1 cellular context compared by ENCODE assay signal in the genomic region with DNA sequence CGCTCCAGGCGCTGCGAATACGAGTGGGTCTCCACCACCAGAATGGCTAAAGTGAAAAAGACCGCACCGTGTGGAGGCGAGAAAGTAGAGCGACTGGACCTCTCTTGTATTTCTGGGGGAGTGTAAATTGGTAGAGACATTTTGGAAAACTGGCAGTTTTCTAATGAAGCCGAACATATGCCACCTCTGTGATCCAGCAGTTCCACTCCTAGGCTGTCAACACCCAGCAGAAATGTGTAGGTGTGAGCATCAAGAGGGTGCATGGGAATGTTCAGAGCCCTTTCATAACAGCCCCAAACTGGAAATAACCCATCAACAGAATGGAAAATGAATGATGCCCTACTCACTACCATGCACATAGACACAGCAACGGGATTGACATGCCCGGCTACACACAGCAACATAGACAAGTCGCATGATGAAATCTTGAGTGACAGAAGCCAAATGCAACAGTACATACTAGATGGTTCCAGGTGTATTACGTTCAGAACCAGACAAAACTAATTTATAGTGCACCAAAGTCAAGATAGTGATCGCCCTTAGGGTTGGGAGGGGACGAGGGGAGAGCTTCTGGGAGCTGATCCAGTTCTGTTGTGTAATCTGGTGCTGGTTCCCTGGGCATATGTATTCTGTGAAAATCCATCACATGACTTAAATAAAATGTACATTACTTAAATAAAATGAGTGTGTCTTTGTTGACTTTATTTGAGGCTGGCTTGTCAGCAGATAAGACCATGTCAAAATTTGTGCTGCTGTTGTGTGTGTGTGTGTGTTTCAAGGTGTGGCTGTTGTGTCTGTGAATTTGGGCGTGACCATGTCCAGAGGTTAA.
A peak's percentile ranks its signal among the peaks of the same experiment; 100 is the strongest.
TF ChIP-seq lines count a peak whose summit lies in the region.

No MANE protein-coding gene starts in this region.

TF ChIP-seq in HepG2, 621 proteins besides CTCF, POLR2A, EP300 and RAD21 (continued from another document and continues in another):
- TF ChIP-seq FOXA1 (IDR thresholded peaks at IDR 0.05) (no peak), FOXA1 (CRISPR knock-in tag; IDR thresholded peaks at IDR 0.05) (no peak), ZNF33A (CRISPR knock-in tag; IDR thresholded peaks at IDR 0.05; ENCODE audit: borderline replicate concordance) (no peak), ZNF563 (CRISPR knock-in tag; IDR thresholded peaks at IDR 0.05) (no peak), ZNF24 (IDR thresholded peaks at IDR 0.05) (no peak), ZSCAN31 (CRISPR knock-in tag; IDR thresholded peaks at IDR 0.05; ENCODE audit: low read depth) (0 out of 2 replicates have a peak, but pooled peaks have one; percentile 56), SOX13 (IDR thresholded peaks at IDR 0.05) (no peak), SOX13 (CRISPR knock-in tag; conservative IDR thresholded peaks at IDR 0.05 in 1 of 2, IDR thresholded peaks at IDR 0.05 in 1 of 2) (no peak; a peak in 1 of 4 replicates), MAFF (IDR thresholded peaks at IDR 0.05; ENCODE audit: low read depth, low read length) (no peak), AGO1 (IDR thresholded peaks at IDR 0.05; ENCODE audit: low read depth, low read length, poor library complexity, severe bottlenecking) (no peak), MTF1 (CRISPR knock-in tag; IDR thresholded peaks at IDR 0.05) (no peak), ZNF572 (CRISPR knock-in tag; IDR thresholded peaks at IDR 0.05) (no peak), ZNF432 (CRISPR knock-in tag; IDR thresholded peaks at IDR 0.05; ENCODE audit: borderline replicate concordance) (no peak), ZNF589 (CRISPR knock-in tag; conservative IDR thresholded peaks at IDR 0.05) (no peak), KLF15 (CRISPR knock-in tag; IDR thresholded peaks at IDR 0.05; ENCODE audit: borderline replicate concordance) (no peak; the same call in 1 of the 2 replicates), ARNTL (CRISPR knock-in tag; IDR thresholded peaks at IDR 0.05) (no peak), ZFP1 (CRISPR knock-in tag; IDR thresholded peaks at IDR 0.05) (no peak), ZFP36 (IDR thresholded peaks at IDR 0.05; ENCODE audit: borderline replicate concordance, low read depth, low read length, partially characterized antibody) (no peak), SIN3B (IDR thresholded peaks at IDR 0.05; ENCODE audit: low read length) (no peak), THAP11 (CRISPR knock-in tag; IDR thresholded peaks at IDR 0.05) (no peak), NRL (CRISPR knock-in tag; IDR thresholded peaks at IDR 0.05; ENCODE audit: borderline replicate concordance) (peak; percentile 0; the same call in 1 of the 2 replicates), ZNF296 (CRISPR knock-in tag; conservative IDR thresholded peaks at IDR 0.05) (no peak), NPAS2 (CRISPR knock-in tag; IDR thresholded peaks at IDR 0.05; ENCODE audit: borderline replicate concordance) (no peak), ISX (CRISPR knock-in tag; conservative IDR thresholded peaks at IDR 0.05) (no peak), SIX4 (CRISPR knock-in tag; IDR thresholded peaks at IDR 0.05) (no peak), RCOR2 (CRISPR knock-in tag; IDR thresholded peaks at IDR 0.05) (no peak), RFXAP (CRISPR knock-in tag; IDR thresholded peaks at IDR 0.05; ENCODE audit: borderline replicate concordance) (no peak), TCF7L2 (IDR thresholded peaks at IDR 0.05; ENCODE audit: low read depth, low read length) (no peak), ZNF747 (CRISPR knock-in tag; IDR thresholded peaks at IDR 0.05; ENCODE audit: borderline replicate concordance) (peak; percentile 65; the same call in 1 of the 2 replicates), ZNF253 (CRISPR knock-in tag; IDR thresholded peaks at IDR 0.05; ENCODE audit: borderline replicate concordance) (0 out of 2 replicates have a peak, but pooled peaks have one; percentile 3), THYN1 (CRISPR knock-in tag; IDR thresholded peaks at IDR 0.05; ENCODE audit: borderline replicate concordance, low read depth) (no peak), ZNF674 (CRISPR knock-in tag; IDR thresholded peaks at IDR 0.05; ENCODE audit: low read depth) (0 out of 2 replicates have a peak, but pooled peaks have one; percentile 71), MED8 (CRISPR knock-in tag; IDR thresholded peaks at IDR 0.05; ENCODE audit: insufficient replicate concordance) (peak; percentile 7), ZNF101 (CRISPR knock-in tag; IDR thresholded peaks at IDR 0.05; ENCODE audit: borderline replicate concordance, low read depth) (no peak), SUZ12 (IDR thresholded peaks at IDR 0.05; ENCODE audit: low read depth, low read length) (no peak), ZNF121 (CRISPR knock-in tag; IDR thresholded peaks at IDR 0.05) (no peak), FOXO1 (CRISPR knock-in tag; IDR thresholded peaks at IDR 0.05) (no peak), SMYD3 (CRISPR knock-in tag; IDR thresholded peaks at IDR 0.05) (peak; percentile 52; the same call in 1 of the 2 replicates)
- TF ChIP-seq, protein P1, sequence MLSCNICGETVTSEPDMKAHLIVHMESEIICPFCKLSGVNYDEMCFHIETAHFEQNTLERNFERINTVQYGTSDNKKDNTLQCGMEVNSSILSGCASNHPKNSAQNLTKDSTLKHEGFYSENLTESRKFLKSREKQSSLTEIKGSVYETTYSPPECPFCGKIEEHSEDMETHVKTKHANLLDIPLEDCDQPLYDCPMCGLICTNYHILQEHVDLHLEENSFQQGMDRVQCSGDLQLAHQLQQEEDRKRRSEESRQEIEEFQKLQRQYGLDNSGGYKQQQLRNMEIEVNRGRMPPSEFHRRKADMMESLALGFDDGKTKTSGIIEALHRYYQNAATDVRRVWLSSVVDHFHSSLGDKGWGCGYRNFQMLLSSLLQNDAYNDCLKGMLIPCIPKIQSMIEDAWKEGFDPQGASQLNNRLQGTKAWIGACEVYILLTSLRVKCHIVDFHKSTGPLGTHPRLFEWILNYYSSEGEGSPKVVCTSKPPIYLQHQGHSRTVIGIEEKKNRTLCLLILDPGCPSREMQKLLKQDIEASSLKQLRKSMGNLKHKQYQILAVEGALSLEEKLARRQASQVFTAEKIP (CRISPR knock-in tag; IDR thresholded peaks at IDR 0.05; ENCODE audit: borderline replicate concordance) = no peak
- TF ChIP-seq, protein P2, sequence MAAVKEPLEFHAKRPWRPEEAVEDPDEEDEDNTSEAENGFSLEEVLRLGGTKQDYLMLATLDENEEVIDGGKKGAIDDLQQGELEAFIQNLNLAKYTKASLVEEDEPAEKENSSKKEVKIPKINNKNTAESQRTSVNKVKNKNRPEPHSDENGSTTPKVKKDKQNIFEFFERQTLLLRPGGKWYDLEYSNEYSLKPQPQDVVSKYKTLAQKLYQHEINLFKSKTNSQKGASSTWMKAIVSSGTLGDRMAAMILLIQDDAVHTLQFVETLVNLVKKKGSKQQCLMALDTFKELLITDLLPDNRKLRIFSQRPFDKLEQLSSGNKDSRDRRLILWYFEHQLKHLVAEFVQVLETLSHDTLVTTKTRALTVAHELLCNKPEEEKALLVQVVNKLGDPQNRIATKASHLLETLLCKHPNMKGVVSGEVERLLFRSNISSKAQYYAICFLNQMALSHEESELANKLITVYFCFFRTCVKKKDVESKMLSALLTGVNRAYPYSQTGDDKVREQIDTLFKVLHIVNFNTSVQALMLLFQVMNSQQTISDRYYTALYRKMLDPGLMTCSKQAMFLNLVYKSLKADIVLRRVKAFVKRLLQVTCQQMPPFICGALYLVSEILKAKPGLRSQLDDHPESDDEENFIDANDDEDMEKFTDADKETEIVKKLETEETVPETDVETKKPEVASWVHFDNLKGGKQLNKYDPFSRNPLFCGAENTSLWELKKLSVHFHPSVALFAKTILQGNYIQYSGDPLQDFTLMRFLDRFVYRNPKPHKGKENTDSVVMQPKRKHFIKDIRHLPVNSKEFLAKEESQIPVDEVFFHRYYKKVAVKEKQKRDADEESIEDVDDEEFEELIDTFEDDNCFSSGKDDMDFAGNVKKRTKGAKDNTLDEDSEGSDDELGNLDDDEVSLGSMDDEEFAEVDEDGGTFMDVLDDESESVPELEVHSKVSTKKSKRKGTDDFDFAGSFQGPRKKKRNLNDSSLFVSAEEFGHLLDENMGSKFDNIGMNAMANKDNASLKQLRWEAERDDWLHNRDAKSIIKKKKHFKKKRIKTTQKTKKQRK (IDR thresholded peaks at IDR 0.05; ENCODE audit: low read length) = no peak
- TF ChIP-seq, protein P3, sequence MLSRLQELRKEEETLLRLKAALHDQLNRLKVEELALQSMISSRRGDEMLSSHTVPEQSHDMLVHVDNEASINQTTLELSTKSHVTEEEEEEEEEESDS (CRISPR knock-in tag; IDR thresholded peaks at IDR 0.05; ENCODE audit: borderline replicate concordance) = peak; percentile 20; the same call in 1 of the 2 replicates
- TF ChIP-seq, protein P4, sequence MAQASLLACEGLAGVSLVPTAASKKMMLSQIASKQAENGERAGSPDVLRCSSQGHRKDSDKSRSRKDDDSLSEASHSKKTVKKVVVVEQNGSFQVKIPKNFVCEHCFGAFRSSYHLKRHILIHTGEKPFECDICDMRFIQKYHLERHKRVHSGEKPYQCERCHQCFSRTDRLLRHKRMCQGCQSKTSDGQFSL (CRISPR knock-in tag; IDR thresholded peaks at IDR 0.05) = no peak
- TF ChIP-seq, protein P5, sequence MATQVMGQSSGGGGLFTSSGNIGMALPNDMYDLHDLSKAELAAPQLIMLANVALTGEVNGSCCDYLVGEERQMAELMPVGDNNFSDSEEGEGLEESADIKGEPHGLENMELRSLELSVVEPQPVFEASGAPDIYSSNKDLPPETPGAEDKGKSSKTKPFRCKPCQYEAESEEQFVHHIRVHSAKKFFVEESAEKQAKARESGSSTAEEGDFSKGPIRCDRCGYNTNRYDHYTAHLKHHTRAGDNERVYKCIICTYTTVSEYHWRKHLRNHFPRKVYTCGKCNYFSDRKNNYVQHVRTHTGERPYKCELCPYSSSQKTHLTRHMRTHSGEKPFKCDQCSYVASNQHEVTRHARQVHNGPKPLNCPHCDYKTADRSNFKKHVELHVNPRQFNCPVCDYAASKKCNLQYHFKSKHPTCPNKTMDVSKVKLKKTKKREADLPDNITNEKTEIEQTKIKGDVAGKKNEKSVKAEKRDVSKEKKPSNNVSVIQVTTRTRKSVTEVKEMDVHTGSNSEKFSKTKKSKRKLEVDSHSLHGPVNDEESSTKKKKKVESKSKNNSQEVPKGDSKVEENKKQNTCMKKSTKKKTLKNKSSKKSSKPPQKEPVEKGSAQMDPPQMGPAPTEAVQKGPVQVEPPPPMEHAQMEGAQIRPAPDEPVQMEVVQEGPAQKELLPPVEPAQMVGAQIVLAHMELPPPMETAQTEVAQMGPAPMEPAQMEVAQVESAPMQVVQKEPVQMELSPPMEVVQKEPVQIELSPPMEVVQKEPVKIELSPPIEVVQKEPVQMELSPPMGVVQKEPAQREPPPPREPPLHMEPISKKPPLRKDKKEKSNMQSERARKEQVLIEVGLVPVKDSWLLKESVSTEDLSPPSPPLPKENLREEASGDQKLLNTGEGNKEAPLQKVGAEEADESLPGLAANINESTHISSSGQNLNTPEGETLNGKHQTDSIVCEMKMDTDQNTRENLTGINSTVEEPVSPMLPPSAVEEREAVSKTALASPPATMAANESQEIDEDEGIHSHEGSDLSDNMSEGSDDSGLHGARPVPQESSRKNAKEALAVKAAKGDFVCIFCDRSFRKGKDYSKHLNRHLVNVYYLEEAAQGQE (IDR thresholded peaks at IDR 0.05; ENCODE audit: borderline replicate concordance in 1 of 2, low read depth in 1 of 2, low read length in 2 of 2) = no peak
- TF ChIP-seq, protein P6, sequence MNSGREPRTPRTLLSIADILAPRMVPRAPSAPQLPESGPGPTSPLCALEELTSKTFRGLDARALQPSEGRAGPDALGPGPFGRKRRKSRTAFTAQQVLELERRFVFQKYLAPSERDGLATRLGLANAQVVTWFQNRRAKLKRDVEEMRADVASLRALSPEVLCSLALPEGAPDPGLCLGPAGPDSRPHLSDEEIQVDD (CRISPR knock-in tag; IDR thresholded peaks at IDR 0.05; ENCODE audit: borderline replicate concordance) = 0 out of 2 replicates have a peak, but pooled peaks have one; percentile 17
- TF ChIP-seq, protein P7, sequence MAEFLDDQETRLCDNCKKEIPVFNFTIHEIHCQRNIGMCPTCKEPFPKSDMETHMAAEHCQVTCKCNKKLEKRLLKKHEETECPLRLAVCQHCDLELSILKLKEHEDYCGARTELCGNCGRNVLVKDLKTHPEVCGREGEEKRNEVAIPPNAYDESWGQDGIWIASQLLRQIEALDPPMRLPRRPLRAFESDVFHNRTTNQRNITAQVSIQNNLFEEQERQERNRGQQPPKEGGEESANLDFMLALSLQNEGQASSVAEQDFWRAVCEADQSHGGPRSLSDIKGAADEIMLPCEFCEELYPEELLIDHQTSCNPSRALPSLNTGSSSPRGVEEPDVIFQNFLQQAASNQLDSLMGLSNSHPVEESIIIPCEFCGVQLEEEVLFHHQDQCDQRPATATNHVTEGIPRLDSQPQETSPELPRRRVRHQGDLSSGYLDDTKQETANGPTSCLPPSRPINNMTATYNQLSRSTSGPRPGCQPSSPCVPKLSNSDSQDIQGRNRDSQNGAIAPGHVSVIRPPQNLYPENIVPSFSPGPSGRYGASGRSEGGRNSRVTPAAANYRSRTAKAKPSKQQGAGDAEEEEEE (CRISPR knock-in tag; IDR thresholded peaks at IDR 0.05; ENCODE audit: borderline replicate concordance) = no peak
- TF ChIP-seq, protein P8, sequence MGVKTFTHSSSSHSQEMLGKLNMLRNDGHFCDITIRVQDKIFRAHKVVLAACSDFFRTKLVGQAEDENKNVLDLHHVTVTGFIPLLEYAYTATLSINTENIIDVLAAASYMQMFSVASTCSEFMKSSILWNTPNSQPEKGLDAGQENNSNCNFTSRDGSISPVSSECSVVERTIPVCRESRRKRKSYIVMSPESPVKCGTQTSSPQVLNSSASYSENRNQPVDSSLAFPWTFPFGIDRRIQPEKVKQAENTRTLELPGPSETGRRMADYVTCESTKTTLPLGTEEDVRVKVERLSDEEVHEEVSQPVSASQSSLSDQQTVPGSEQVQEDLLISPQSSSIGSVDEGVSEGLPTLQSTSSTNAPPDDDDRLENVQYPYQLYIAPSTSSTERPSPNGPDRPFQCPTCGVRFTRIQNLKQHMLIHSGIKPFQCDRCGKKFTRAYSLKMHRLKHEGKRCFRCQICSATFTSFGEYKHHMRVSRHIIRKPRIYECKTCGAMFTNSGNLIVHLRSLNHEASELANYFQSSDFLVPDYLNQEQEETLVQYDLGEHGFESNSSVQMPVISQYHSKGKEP (CRISPR knock-in tag; IDR thresholded peaks at IDR 0.05) = no peak
- TF ChIP-seq, protein P9, sequence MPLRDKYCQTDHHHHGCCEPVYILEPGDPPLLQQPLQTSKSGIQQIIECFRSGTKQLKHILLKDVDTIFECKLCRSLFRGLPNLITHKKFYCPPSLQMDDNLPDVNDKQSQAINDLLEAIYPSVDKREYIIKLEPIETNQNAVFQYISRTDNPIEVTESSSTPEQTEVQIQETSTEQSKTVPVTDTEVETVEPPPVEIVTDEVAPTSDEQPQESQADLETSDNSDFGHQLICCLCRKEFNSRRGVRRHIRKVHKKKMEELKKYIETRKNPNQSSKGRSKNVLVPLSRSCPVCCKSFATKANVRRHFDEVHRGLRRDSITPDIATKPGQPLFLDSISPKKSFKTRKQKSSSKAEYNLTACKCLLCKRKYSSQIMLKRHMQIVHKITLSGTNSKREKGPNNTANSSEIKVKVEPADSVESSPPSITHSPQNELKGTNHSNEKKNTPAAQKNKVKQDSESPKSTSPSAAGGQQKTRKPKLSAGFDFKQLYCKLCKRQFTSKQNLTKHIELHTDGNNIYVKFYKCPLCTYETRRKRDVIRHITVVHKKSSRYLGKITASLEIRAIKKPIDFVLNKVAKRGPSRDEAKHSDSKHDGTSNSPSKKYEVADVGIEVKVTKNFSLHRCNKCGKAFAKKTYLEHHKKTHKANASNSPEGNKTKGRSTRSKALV (CRISPR knock-in tag; IDR thresholded peaks at IDR 0.05) = no peak
